1 cellular context compared by ENCODE assay signal in the genomic region with DNA sequence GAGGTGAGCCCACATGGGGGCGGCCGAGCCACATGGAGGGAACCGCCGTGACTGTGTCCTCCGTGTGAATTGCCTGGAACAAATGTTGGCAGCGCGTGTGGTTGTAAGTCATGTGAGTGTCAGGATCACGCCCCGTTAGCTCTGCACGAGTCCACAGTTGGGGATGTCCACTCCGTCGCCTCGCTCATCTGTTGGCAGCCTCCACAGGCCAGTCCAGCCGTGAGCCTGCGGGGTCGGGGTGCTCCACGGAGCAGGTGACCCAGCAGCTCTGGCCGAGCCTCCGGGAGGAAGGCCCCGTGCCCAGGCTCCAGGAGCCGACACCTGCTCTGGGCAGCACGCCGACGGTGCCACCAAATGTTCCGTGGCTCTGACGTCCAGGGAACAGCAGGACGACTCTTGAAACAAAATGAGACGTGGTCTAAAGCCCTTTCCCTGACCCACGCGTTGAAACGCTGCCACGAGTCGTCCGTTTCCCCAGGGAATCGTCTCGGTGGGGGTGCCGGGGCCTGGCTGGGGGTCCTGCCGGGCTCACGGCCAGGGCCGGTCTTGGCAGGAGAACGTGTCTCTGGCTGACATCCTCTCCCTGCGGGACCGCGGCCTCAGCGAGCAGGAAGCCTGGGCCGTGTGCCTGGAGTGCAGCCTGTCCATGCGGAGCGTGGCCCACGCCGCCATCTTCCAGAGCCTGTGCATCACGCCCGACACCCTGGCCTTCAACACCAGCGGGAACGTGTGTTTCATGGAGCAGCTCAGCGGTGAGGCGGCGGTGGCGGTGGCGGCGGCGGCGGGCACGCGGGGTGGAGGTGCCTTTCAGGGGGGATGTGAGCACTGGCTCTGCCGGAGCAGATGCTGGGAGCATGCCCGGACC.
TF ChIP-seq lines count a peak whose summit lies in the region.

No MANE protein-coding gene starts in this region.

TF ChIP-seq in H1, 55 proteins besides CTCF, POLR2A, EP300 and RAD21:
- TF ChIP-seq YY1 (IDR thresholded peaks at IDR 0.05; ENCODE audit: low read depth, low read length) (no peak), CTBP2 (IDR thresholded peaks at IDR 0.05; ENCODE audit: borderline replicate concordance, insufficient read depth, insufficient read length, low read length) (no peak), HDAC6 (IDR thresholded peaks at IDR 0.05; ENCODE audit: low read depth, low read length) (no peak), POLR2AphosphoS5 (IDR thresholded peaks at IDR 0.05; ENCODE audit: low read depth, low read length) (no peak), PHF8 (conservative IDR thresholded peaks at IDR 0.05; ENCODE audit: low read depth, low read length) (no peak), RXRA (IDR thresholded peaks at IDR 0.05; ENCODE audit: insufficient read depth, low read depth, low read length) (no peak), TCF12 (IDR thresholded peaks at IDR 0.05; ENCODE audit: low read depth, low read length) (no peak), KDM1A (IDR thresholded peaks at IDR 0.05; ENCODE audit: borderline replicate concordance, low read length) (no peak), EGR1 (IDR thresholded peaks at IDR 0.05; ENCODE audit: borderline replicate concordance, low read depth, low read length) (no peak), HDAC2 (IDR thresholded peaks at IDR 0.05; ENCODE audit: borderline replicate concordance in 1 of 2, low read depth in 2 of 2, low read length in 2 of 2) (no peak), SP1 (IDR thresholded peaks at IDR 0.05; ENCODE audit: low read depth, low read length) (no peak), JUN (IDR thresholded peaks at IDR 0.05; ENCODE audit: low read depth, low read length) (no peak), SUZ12 (IDR thresholded peaks at IDR 0.05; ENCODE audit: low read length) (no peak)
- TF ChIP-seq, protein P1, sequence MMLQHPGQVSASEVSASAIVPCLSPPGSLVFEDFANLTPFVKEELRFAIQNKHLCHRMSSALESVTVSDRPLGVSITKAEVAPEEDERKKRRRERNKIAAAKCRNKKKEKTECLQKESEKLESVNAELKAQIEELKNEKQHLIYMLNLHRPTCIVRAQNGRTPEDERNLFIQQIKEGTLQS (IDR thresholded peaks at IDR 0.05; ENCODE audit: insufficient read depth, low read depth, low read length) = no peak
- TF ChIP-seq, protein P2, sequence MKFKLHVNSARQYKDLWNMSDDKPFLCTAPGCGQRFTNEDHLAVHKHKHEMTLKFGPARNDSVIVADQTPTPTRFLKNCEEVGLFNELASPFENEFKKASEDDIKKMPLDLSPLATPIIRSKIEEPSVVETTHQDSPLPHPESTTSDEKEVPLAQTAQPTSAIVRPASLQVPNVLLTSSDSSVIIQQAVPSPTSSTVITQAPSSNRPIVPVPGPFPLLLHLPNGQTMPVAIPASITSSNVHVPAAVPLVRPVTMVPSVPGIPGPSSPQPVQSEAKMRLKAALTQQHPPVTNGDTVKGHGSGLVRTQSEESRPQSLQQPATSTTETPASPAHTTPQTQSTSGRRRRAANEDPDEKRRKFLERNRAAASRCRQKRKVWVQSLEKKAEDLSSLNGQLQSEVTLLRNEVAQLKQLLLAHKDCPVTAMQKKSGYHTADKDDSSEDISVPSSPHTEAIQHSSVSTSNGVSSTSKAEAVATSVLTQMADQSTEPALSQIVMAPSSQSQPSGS (IDR thresholded peaks at IDR 0.05; ENCODE audit: low read length) = no peak
